8 cellular contexts compared by ENCODE assay signal in the genomic region with DNA sequence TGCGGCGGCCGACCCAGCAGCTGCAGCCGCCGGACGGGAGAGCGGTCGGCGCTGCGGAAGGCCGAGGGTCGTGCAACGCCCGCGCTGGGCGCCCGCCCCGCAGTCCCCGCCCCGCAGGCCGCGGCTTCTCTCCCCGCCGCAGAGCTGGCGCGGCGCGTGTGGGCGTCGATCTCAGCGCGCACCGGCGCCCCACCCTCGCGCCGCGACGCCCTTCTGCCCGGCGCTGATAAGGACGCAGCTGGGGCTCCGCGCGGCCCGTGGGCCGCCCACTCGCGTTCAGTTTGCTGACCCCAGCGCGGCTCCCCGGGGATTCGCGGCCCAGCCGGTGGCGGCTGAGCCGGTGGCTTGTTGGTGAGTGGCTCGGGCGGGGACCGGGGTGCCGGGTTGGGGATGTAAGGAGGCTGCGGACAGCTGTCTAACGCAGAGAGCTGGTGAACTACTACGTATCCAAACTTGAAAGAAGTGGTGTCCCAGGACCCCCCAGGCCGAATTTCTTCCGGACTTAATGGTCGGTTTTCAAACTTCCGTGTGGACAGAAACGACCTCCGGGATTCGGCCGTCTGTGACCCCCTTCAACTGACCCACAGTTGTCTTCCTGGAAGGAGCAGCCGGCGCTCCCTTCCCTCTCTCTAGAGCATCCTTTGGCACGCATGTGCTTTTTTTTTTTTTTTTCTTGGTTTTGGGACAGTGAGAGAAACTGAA. TPM values are rescaled to one million over a fixed set of nuclear protein-coding genes. Genes with fewer than 3 reads are reported as not detected.
DNase-seq lines count a peak whose midpoint lies in the region; ATAC-seq and TF ChIP-seq lines count a peak whose summit lies in the region.

No MANE protein-coding gene starts in this region.

- no peak for DNase-seq in CD4-positive, alpha-beta T cell
- DNase-seq in Peyer's patch (peak in 1 of 3 donors; percentile 78), cerebellum (ENCODE audit: low spot score) (peak; percentile 42), kidney tubule cell (ENCODE audit: low spot score) (peak; percentile 38)
- peak; percentile 6 for DNase-seq in stimulated activated CD4-positive, alpha-beta T cell treated with anti-CD3 and anti-CD28 coated beads, Interleukin-1b, Interleukin-23, amount 100 ng/mL, for 48 hours
- DNase-seq in activated effector memory CD4-positive, alpha-beta T cell treated with Interleukin-2 at 50 U/mL for 16 hours: no peak

- H3K27me3 Mint-ChIP-seq in CD4-positive, alpha-beta T cell: peaks cover 70% of the 10 kb centered on the region

- TF ChIP-seq POLR2A in Peyer's patch (IDR thresholded peaks at IDR 0.05): peak; percentile 56 to 69

- intact Hi-C loops in CD4-positive, alpha-beta T cell (cut with DNase I, micrococcal nuclease): no loop called here

- H3K9me3 ChIP-seq in CD4-positive, alpha-beta T cell (ENCODE audit: control insufficient read depth, low read length): no peaks in the 10 kb centered on the region
- no peaks in the 10 kb centered on the region for H3K9me3 ChIP-seq in Peyer's patch

- ATAC-seq in CD4-positive, alpha-beta T cell (ENCODE audit: poor library complexity): peak; percentile 51
- ATAC-seq in GM21526 (IDR thresholded peaks at IDR 0.05; ENCODE audit: low FRiP score, unreplicated experiment) (peak; percentile 46), HG03571 (IDR thresholded peaks at IDR 0.05; ENCODE audit: unreplicated experiment) (no peak)

- H3K4me3 ChIP-seq in Peyer's patch: peak overlapping the region; percentile 55 to 87 (median 70)

- H3K4me1 Mint-ChIP-seq in CD4-positive, alpha-beta T cell (ENCODE audit: low read depth): peaks cover 24% of the 10 kb centered on the region

- no peaks in the 10 kb centered on the region for H3K36me3 ChIP-seq in Peyer's patch

- H3K9me3 Mint-ChIP-seq in CD4-positive, alpha-beta T cell: no peaks in the 10 kb centered on the region

- no peaks in the 10 kb centered on the region for H3K36me3 Mint-ChIP-seq in CD4-positive, alpha-beta T cell (ENCODE audit: low read depth)

- CTCF ChIA-PET in CD4-positive, alpha-beta T cell (lab: Charles Lee): no interaction called here

- peak overlapping the region; percentile 85 for H3K4me3 Mint-ChIP-seq in CD4-positive, alpha-beta T cell

- TF ChIP-seq CTCF in CD4-positive, alpha-beta T cell (IDR thresholded peaks at IDR 0.05): no peak
- TF ChIP-seq CTCF in Peyer's patch (IDR thresholded peaks at IDR 0.05): no peak

- H3K27ac ChIP-seq in CD4-positive, alpha-beta T cell (ENCODE audit: low read depth, low read length): no peak overlapping the region
- peak overlapping the region; percentile 17 to 99 (median 86) for H3K27ac ChIP-seq in Peyer's patch

- H3K4me1 ChIP-seq in Peyer's patch: peaks cover 0 to 22% (median 4%) of the 10 kb centered on the region in 4 donors

- POLR2A ChIA-PET in CD4-positive, alpha-beta T cell (lab: Charles Lee): interaction anchor here (1.0 kb wide), 1 partner anchor 158 kb away, joined by 3 read pairs; the partner anchor contains the start of genes ARFIP1 and TIGD4

- H3K27ac Mint-ChIP-seq in CD4-positive, alpha-beta T cell: no peak overlapping the region

- H3K27me3 ChIP-seq in CD4-positive, alpha-beta T cell (ENCODE audit: control insufficient read depth, insufficient read depth, low read length): peaks cover 62% of the 10 kb centered on the region
- H3K27me3 ChIP-seq in Peyer's patch: no peaks in the 10 kb centered on the region

RNA-seq across cellular contexts. Expression of gene FHDC1, which starts 1.6 kb away (rescaled TPM):
- under 1 TPM in 1 of 2 experiments, not detected in 1; 0.03 TPM for total RNA-seq in CD4-positive, alpha-beta T cell
- total RNA-seq in Peyer's patch (10 to 100 TPM in 3 of 4 donors, 1 to 10 TPM in 1; 6.6 to 32.8 (median 25.4) TPM), cerebellum (4.0 TPM)

Comparison
In these comparisons a context has a peak if more than half of its experiments do, and no peak if none do; other contexts are left out.
1. DNase-seq: peak in cerebellum (single experiment), kidney tubule cell (single experiment) and stimulated activated CD4-positive, alpha-beta T cell treated with anti-CD3 and anti-CD28 coated beads, Interleukin-1b, Interleukin-23, amount 100 ng/mL, for 48 hours (single experiment); none in CD4-positive, alpha-beta T cell (0 of 10) and activated effector memory CD4-positive, alpha-beta T cell treated with Interleukin-2 at 50 U/mL for 16 hours (single experiment).